29 cellular contexts compared by ENCODE assay signal in the genomic region with DNA sequence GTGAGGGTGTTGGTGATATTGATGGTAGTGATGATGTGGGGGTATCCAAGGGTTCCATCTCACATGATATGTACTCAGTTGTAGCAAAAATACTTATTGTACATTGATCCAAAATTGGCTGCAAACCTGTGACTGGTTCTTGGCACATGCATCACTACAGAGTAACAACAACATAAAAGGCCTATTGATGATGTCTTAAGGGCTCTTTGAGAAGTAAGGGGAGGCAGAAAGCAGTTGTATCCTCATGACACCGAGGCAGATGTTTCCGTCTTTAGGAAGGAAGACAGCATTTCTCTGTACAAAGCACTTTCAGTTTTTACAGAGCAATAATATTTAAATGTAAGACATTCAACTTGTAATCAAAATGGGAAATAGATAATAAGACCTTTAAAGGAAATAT. TPM values are rescaled to one million over a fixed set of nuclear protein-coding genes. Genes with fewer than 3 reads are reported as not detected.
DNase-seq lines count a peak whose midpoint lies in the region; ATAC-seq, FAIRE-seq and TF ChIP-seq lines count a peak whose summit lies in the region.
"Had no signal": no experiment of that assay in that cellular context is flagged by ENCODE, and none has a peak within 500 bp of the region (broad histone marks: within the 10 kb centered on the region; RNA-seq: fewer than 3 reads in every experiment).

No MANE protein-coding gene starts in this region.

- no peaks in the 10 kb centered on the region; the same call in 1 of the 2 replicates for H3K79me1 ChIP-seq in H1 (ENCODE audit: low read depth, low read length)

- H2BK15ac ChIP-seq in H1 (ENCODE audit: low read length): no peak overlapping the region

- H3K9me3 ChIP-seq in BLaER1 treated with 17β-estradiol and CSF1 and Interleukin-3, amounts not matched to agents 10 nM and 100 nM (replicated peaks in 1 of 11): no peaks in the 10 kb centered on the region
- no peaks in the 10 kb centered on the region for H3K9me3 ChIP-seq in H1 (ENCODE audit: insufficient read depth in 2 of 2, low read depth in 1 of 2, low read length in 1 of 2)
- H3K9me3 ChIP-seq: A549, HAP-1 had no signal

- no peaks in the 10 kb centered on the region for H3K27me3 Mint-ChIP-seq in activated CD4-positive, alpha-beta T cell treated with anti-CD3 and anti-CD28 coated beads for 36 hours
- H3K27me3 Mint-ChIP-seq in GM23338 (ENCODE audit: insufficient read depth, low read depth, poor library complexity): peaks cover 3% of the 10 kb centered on the region

- H4K91ac ChIP-seq in H1 (replicated peaks; ENCODE audit: insufficient read length, low read length): no peak overlapping the region

- peaks cover 0 to 28% (median 14%) of the 10 kb centered on the region in 10 experiments; a peak in 14 of 20 replicates for H3K4me1 ChIP-seq in BLaER1 treated with 17β-estradiol and CSF1 and Interleukin-3, amounts not matched to agents 10 nM and 100 nM
- H3K4me1 ChIP-seq in H1 (replicated peaks in 1 of 4; ENCODE audit: control insufficient read depth in 3 of 4, insufficient read depth in 4 of 4, low read length in 3 of 4): peaks cover 1 to 8% (median 6%) of the 10 kb centered on the region in 4 experiments; a peak in 4 of 7 replicates
- peaks cover 16% of the 10 kb centered on the region; the same call in 1 of the 2 replicates for H3K4me1 ChIP-seq in GM23338 (ENCODE audit: insufficient read depth)
- H3K4me1 ChIP-seq: A549, HAP-1 had no signal

- CTCF ChIA-PET in H1 (lab: Charles Lee; ENCODE audit: partially characterized antibody): no interaction called here
- CTCF ChIA-PET in activated CD4-positive, alpha-beta T cell treated with anti-CD3 and anti-CD28 coated beads for 36 hours (lab: Charles Lee): no interaction called here

- peaks cover 4% of the 10 kb centered on the region; the same call in 1 of the 2 replicates for H3K9me2 ChIP-seq in GM23338 (ENCODE audit: insufficient read depth)

- H2BK20ac ChIP-seq in H1 (ENCODE audit: low read length): no peak overlapping the region

- no peak overlapping the region for H3K4me3 Mint-ChIP-seq in activated CD4-positive, alpha-beta T cell treated with anti-CD3 and anti-CD28 coated beads for 36 hours
- H3K4me3 Mint-ChIP-seq in GM23338: no peak overlapping the region
- H3K4me3 Mint-ChIP-seq: CD14-positive monocyte; CD4-positive, alpha-beta T cell; CD8-positive, alpha-beta memory T cell; HFFc6 had no signal

- no peak overlapping the region for H3K9ac ChIP-seq in BLaER1 treated with 17β-estradiol and CSF1 and Interleukin-3, amounts not matched to agents 10 nM and 100 nM
- no peak overlapping the region for H3K9ac ChIP-seq in H1 (replicated peaks in 1 of 4; ENCODE audit: extremely low read depth in 1 of 4, low read depth in 3 of 4, low read length in 3 of 4)
- H3K9ac ChIP-seq: GM23248 had no signal

- no peaks in the 10 kb centered on the region for H3F3A ChIP-seq in GM23338 (replicated peaks; ENCODE audit: low read depth)

- POLR2A ChIA-PET in H1 (lab: Charles Lee; ENCODE audit: partially characterized antibody): no interaction called here
- POLR2A ChIA-PET in activated CD4-positive, alpha-beta T cell treated with anti-CD3 and anti-CD28 coated beads for 36 hours (lab: Charles Lee): no interaction called here

- no peaks in the 10 kb centered on the region for H3K4me1 Mint-ChIP-seq in activated CD4-positive, alpha-beta T cell treated with anti-CD3 and anti-CD28 coated beads for 36 hours
- peaks cover 30% of the 10 kb centered on the region for H3K4me1 Mint-ChIP-seq in GM23338
- H3K4me1 Mint-ChIP-seq: CD14-positive monocyte; CD8-positive, alpha-beta memory T cell had no signal

- TF ChIP-seq EP300 in H1 (IDR thresholded peaks at IDR 0.05; ENCODE audit: borderline replicate concordance in 1 of 2, low read depth in 2 of 2, low read length in 2 of 2): no peak

- TF ChIP-seq CTCF in H1 (IDR thresholded peaks at IDR 0.05; ENCODE audit: control extremely low read depth in 1 of 3, insufficient read depth in 1 of 3, low read depth in 1 of 3, low read length in 3 of 3) (no peak), GM23338 (conservative IDR thresholded peaks at IDR 0.05; ENCODE audit: low read depth in 2 of 2) (no peak)

- H3K36me3 Mint-ChIP-seq in activated CD4-positive, alpha-beta T cell treated with anti-CD3 and anti-CD28 coated beads for 36 hours (ENCODE audit: low read depth): no peaks in the 10 kb centered on the region
- no peaks in the 10 kb centered on the region for H3K36me3 Mint-ChIP-seq in GM23338 (ENCODE audit: low read depth)
- H3K36me3 Mint-ChIP-seq: CD14-positive monocyte; CD8-positive, alpha-beta memory T cell had no signal

- H3K27ac Mint-ChIP-seq in activated CD4-positive, alpha-beta T cell treated with anti-CD3 and anti-CD28 coated beads for 36 hours: no peak overlapping the region
- no peak overlapping the region for H3K27ac Mint-ChIP-seq in GM23338
- H3K27ac Mint-ChIP-seq: CD14-positive monocyte; CD4-positive, alpha-beta T cell; CD8-positive, alpha-beta memory T cell; HFFc6 had no signal

- H3K18ac ChIP-seq in H1 (ENCODE audit: extremely low read depth, low read length): no peak overlapping the region

- TF ChIP-seq POLR2A in H1 (IDR thresholded peaks at IDR 0.05; ENCODE audit: control extremely low read depth in 1 of 2, low read depth in 2 of 2, low read length in 2 of 2): no peak

- intact Hi-C loops in activated CD4-positive, alpha-beta T cell treated with anti-CD3 and anti-CD28 coated beads for 36 hours (cut with DNase I, micrococcal nuclease): no loop called here

- peaks cover 0 to 56% (median 6%) of the 10 kb centered on the region in 11 experiments; a peak in 8 of 22 replicates for H3K36me3 ChIP-seq in BLaER1 treated with 17β-estradiol and CSF1 and Interleukin-3, amounts not matched to agents 10 nM and 100 nM
- H3K36me3 ChIP-seq in H1 (ENCODE audit: control insufficient read depth in 2 of 4, insufficient read depth in 4 of 4, low read length in 3 of 4) (no peaks in the 10 kb centered on the region), GM23338 (ENCODE audit: insufficient read depth) (no peaks in the 10 kb centered on the region)
- H3K36me3 ChIP-seq: HAP-1 had no signal

- H3K9me3 Mint-ChIP-seq in activated CD4-positive, alpha-beta T cell treated with anti-CD3 and anti-CD28 coated beads for 36 hours (ENCODE audit: low read depth): no peaks in the 10 kb centered on the region
- H3K9me3 Mint-ChIP-seq in GM23338: no peaks in the 10 kb centered on the region

- no peak overlapping the region for H3K14ac ChIP-seq in H1 (ENCODE audit: insufficient read length)

- TF ChIP-seq RAD21 in H1 (IDR thresholded peaks at IDR 0.05 in 1 of 2, conservative IDR thresholded peaks at IDR 0.05 in 1 of 2; ENCODE audit: low read depth in 2 of 2, low read length in 2 of 2): no peak

- H2AFZ ChIP-seq in H1 (ENCODE audit: low read length): no peak overlapping the region
- H2AFZ ChIP-seq in GM23338: no peak overlapping the region
- H2AFZ ChIP-seq: GM23248 had no signal

- peak overlapping the region in 1 of 11 experiments; percentile 33; a peak in 1 of 22 replicates for H3K27ac ChIP-seq in BLaER1 treated with 17β-estradiol and CSF1 and Interleukin-3, amounts not matched to agents 10 nM and 100 nM
- no peak overlapping the region for H3K27ac ChIP-seq in H1 (ENCODE audit: low read depth, low read length)
- no peak overlapping the region for H3K27ac ChIP-seq in GM23338 (ENCODE audit: low read depth)
- H3K27ac ChIP-seq: A549, GM23248 had no signal

- H4K20me1 ChIP-seq in BLaER1 treated with 17β-estradiol and CSF1 and Interleukin-3, amounts not matched to agents 10 nM and 100 nM: peaks cover 0 to 35% (median 0%) of the 10 kb centered on the region in 11 experiments; a peak in 2 of 22 replicates
- H4K20me1 ChIP-seq in H1 (replicated peaks in 1 of 2; ENCODE audit: control insufficient read depth in 1 of 2, insufficient read depth in 2 of 2, low read length in 2 of 2) (no peaks in the 10 kb centered on the region), GM23338 (replicated peaks; ENCODE audit: insufficient read depth) (no peaks in the 10 kb centered on the region)

- H2BK120ac ChIP-seq in H1 (replicated peaks; ENCODE audit: low read depth, low read length): no peak overlapping the region

- peak overlapping the region in 10 of 11 experiments; percentile 12 to 70 (median 56); a peak in 17 of 22 replicates for H3K4me2 ChIP-seq in BLaER1 treated with 17β-estradiol and CSF1 and Interleukin-3, amounts not matched to agents 10 nM and 100 nM
- H3K4me2 ChIP-seq in H1 (ENCODE audit: insufficient read depth in 1 of 2, low read depth in 2 of 2, low read length in 2 of 2): no peak overlapping the region
- H3K4me2 ChIP-seq in GM23338: no peak overlapping the region
- H3K4me2 ChIP-seq: A549 had no signal

- no peak overlapping the region for H2AK5ac ChIP-seq in H1 (ENCODE audit: low read depth, low read length)

- ATAC-seq in activated CD4-positive, alpha-beta T cell treated with anti-CD3 and anti-CD28 coated beads for 36 hours: no peak
- ATAC-seq in GM23338 (no peak), HG02588 (IDR thresholded peaks at IDR 0.05; ENCODE audit: unreplicated experiment) (no peak), GM21825 (IDR thresholded peaks at IDR 0.05; ENCODE audit: unreplicated experiment) (no peak)
- ATAC-seq: A549 had no signal

- H4K5ac ChIP-seq in H1 (ENCODE audit: insufficient read length, low read depth, low read length): no peak overlapping the region

- no peak overlapping the region for H4K8ac ChIP-seq in H1 (ENCODE audit: extremely low read depth, insufficient read depth, low read length)

- no peak overlapping the region for H3K4me3 ChIP-seq in BLaER1 treated with 17β-estradiol and CSF1 and Interleukin-3, amounts not matched to agents 10 nM and 100 nM
- H3K4me3 ChIP-seq in H1 (ENCODE audit: extremely low read depth in 1 of 4, insufficient read depth in 2 of 4, low read depth in 3 of 4, low read length in 4 of 4) (no peak overlapping the region), GM23338 (no peak overlapping the region)
- H3K4me3 ChIP-seq: A549, GM23248, HAP-1 had no signal

- DNase-seq in Ammon's horn (ENCODE audit: low spot score) (peak; percentile 14), H1 (ENCODE audit: low read depth in 1 of 2, low spot score in 2 of 2) (no peak), globus pallidus (ENCODE audit: low spot score) (peak; percentile 11), GM23338 (ENCODE audit: low spot score) (no peak)
- no peak for DNase-seq in activated CD4-positive, alpha-beta T cell treated with anti-CD3 and anti-CD28 coated beads for 36 hours
- DNase-seq: 8988T; ACHN; AML-193; Calu3; CD4-positive, alpha-beta T cell; CD8-positive, alpha-beta memory T cell; COR-L47; DMS53; DMS79 treated with DMSO at 0.1 percent for 48 hours; GF-D8; GM23248; HFFc6 had no signal

- H3K27me3 ChIP-seq in BLaER1 treated with 17β-estradiol and CSF1 and Interleukin-3, amounts not matched to agents 10 nM and 100 nM: no peaks in the 10 kb centered on the region
- no peaks in the 10 kb centered on the region for H3K27me3 ChIP-seq in H1 (replicated peaks in 1 of 4; ENCODE audit: control insufficient read depth in 3 of 4, extremely low read depth in 1 of 4, insufficient read depth in 3 of 4, low read length in 3 of 4)
- H3K27me3 ChIP-seq in GM23338 (ENCODE audit: insufficient read depth): no peaks in the 10 kb centered on the region

- FAIRE-seq in H1 (lab: Jason Lieb, UNC): no peak
- FAIRE-seq: A549, GM12891, GM18507, H54 had no signal

- no peak overlapping the region for H2BK12ac ChIP-seq in H1 (ENCODE audit: low read depth, low read length)

- H2BK5ac ChIP-seq in H1 (ENCODE audit: low read depth, low read length): no peak overlapping the region

- H3K56ac ChIP-seq in H1 (replicated peaks; ENCODE audit: insufficient read length, low read depth, low read length): peak overlapping the region; percentile 38

- 92% methylated on average over 2 of the region's 2 CpGs; no CpG with 5 or more reads in 1 of the 2 experiments for whole genome bisulfite sequencing in H1 (ENCODE audit: extremely low coverage in 1 of 2, insufficient coverage in 1 of 2, insufficient read length in 1 of 2, insufficient replicate concordance in 2 of 2, low coverage in 1 of 2, low lambda C conversion rate in 2 of 2, missing lambda C conversion rate in 1 of 2), 2 experiments

- H3K79me2 ChIP-seq in H1 (ENCODE audit: control insufficient read depth in 1 of 2, insufficient read depth in 2 of 2, low read length in 2 of 2) (no peaks in the 10 kb centered on the region), GM23338 (replicated peaks; ENCODE audit: insufficient read depth) (no peaks in the 10 kb centered on the region)

- H3K4ac ChIP-seq in H1 (replicated peaks; ENCODE audit: insufficient read length, low read depth, low read length): no peak overlapping the region

- H3K23me2 ChIP-seq in H1 (ENCODE audit: low read depth, low read length): no peaks in the 10 kb centered on the region; the same call in 1 of the 2 replicates

- no peak overlapping the region for H3K23ac ChIP-seq in H1 (ENCODE audit: insufficient read length)

RNA-seq across cellular contexts. Expression of a gene that starts 34.5 kb away (rescaled TPM):
- total RNA-seq in H1 (2021; fragmentation: NEBNext Ultra II Directional; extraction: Animal tissue kit (Norgen Biotek cat#: 25700)): 4.3 and 5.0 TPM in 2 replicates
- 4.2 and 6.0 TPM in 2 replicates for polyA plus RNA-seq in H1 (2011; rRNA removed)
- polyA plus RNA-seq in H1 (2011; cell fraction: cytosol; rRNA removed): 2.4 TPM
- polyA plus RNA-seq in H1 (2011; cell fraction: nucleus; rRNA removed): 12.3 TPM
- polyA plus RNA-seq in H1 (2012, experiment 1 of 2): 2.5 to 3.3 TPM (median 3.2 TPM) in 4 replicates
- polyA plus RNA-seq in H1 (2012, experiment 2 of 2): 1.1 TPM
- 2.6 TPM for polyA plus RNA-seq in H1 (2013, experiment 1 of 2)
- 2.7 TPM for polyA plus RNA-seq in H1 (2013, experiment 2 of 2)
- 8.0 and 10.3 TPM in 2 replicates for polyA minus RNA-seq in H1 (2011; rRNA and poly(A)+ RNA removed)
- polyA minus RNA-seq in H1 (2011; cell fraction: cytosol; rRNA and poly(A)+ RNA removed): 4.4 TPM
- 77.4 TPM for polyA minus RNA-seq in H1 (2011; cell fraction: nucleus; rRNA and poly(A)+ RNA removed)
- total RNA-seq in activated CD4-positive, alpha-beta T cell treated with anti-CD3 and anti-CD28 coated beads for 36 hours: not detected
- 3.1 and 3.9 TPM in 2 replicates for total RNA-seq in GM23338 (2014; rRNA removed; shearing (Covaris generic))
- polyA plus RNA-seq in GM23338 (2016; fragmentation: Nextera tagmentation; extraction: Ambion mirVana): 1.9 TPM in 2 replicates
- total RNA-seq: CD4-positive, alpha-beta T cell; CD8-positive, alpha-beta memory T cell; Daoy; G401; GM23248; HFFc6 had no signal
- polyA plus RNA-seq: A549; BJ; CD14-positive monocyte; CD8-positive, alpha-beta memory T cell; GM23248 had no signal

Comparison
In these comparisons a context has a peak if more than half of its experiments do, and no peak if none do; other contexts are left out.
1. DNase-seq: peak in Ammon's horn (single experiment) and globus pallidus (single experiment); none in H1 (0 of 2), activated CD4-positive, alpha-beta T cell treated with anti-CD3 and anti-CD28 coated beads for 36 hours (single experiment) and GM23338 (single experiment).
2. H3K4me2 ChIP-seq: peak in BLaER1 treated with 17β-estradiol and CSF1 and Interleukin-3, amounts not matched to agents 10 nM and 100 nM (10 of 11); none in H1 (0 of 2) and GM23338 (single experiment).